In genomic region chr7:112788778-112789343, GRCh38 we compare ENCODE assay signal across 9 cellular contexts. TPM values are rescaled to one million over a fixed set of nuclear protein-coding genes. Genes with fewer than 3 reads are reported as not detected.
DNase-seq lines count a peak whose midpoint lies in the region; ATAC-seq and TF ChIP-seq lines count a peak whose summit lies in the region.
"Had no signal": no experiment of that assay in that cellular context is flagged by ENCODE, and none has a peak within 500 bp of the region (broad histone marks: within the 10 kb centered on the region; RNA-seq: fewer than 3 reads in every experiment).

No MANE protein-coding gene starts in this region.

- H3K27me3 ChIP-seq in lower lobe of right lung (ENCODE audit: low read depth) (no peaks in the 10 kb centered on the region), upper lobe of left lung (no peaks in the 10 kb centered on the region)

- H3K4me3 ChIP-seq in lower lobe of right lung (peak overlapping the region; percentile 82), upper lobe of left lung (peak overlapping the region in 3 of 4 donors; percentile 75 to 77 (median 75))

- H3K4me1 Mint-ChIP-seq in activated naive CD4-positive, alpha-beta T cell treated with anti-CD3 and anti-CD28 coated beads, Interleukin-2, amount 10 ng/mL, durations not matched to agents 7 days and 5 days: peaks cover 29% of the 10 kb centered on the region
- peaks cover 29% of the 10 kb centered on the region for H3K4me1 Mint-ChIP-seq in activated naive CD8-positive, alpha-beta T cell treated with anti-CD3 and anti-CD28 coated beads, Interleukin-2, amount 50 U/mL, for 24 hours

- ATAC-seq in activated naive CD8-positive, alpha-beta T cell treated with anti-CD3 and anti-CD28 coated beads, Interleukin-2, amount 50 U/mL, for 24 hours: no peak
- no peak for ATAC-seq in lower lobe of right lung
- ATAC-seq in upper lobe of left lung (ENCODE audit: low FRiP score in 2 of 2): no peak
- no peak for ATAC-seq in HG03521 (IDR thresholded peaks at IDR 0.05; ENCODE audit: unreplicated experiment)

- H3K9me3 ChIP-seq in lower lobe of right lung (no peaks in the 10 kb centered on the region), upper lobe of left lung (no peaks in the 10 kb centered on the region)

- peaks cover 21% of the 10 kb centered on the region for H3K4me1 ChIP-seq in lower lobe of right lung
- peaks cover 14 to 20% (median 16%) of the 10 kb centered on the region in 4 donors for H3K4me1 ChIP-seq in upper lobe of left lung

- DNase-seq in activated naive CD4-positive, alpha-beta T cell treated with anti-CD3 and anti-CD28 coated beads, Interleukin-2, amount 10 ng/mL, durations not matched to agents 7 days and 5 days: no peak
- no peak for DNase-seq in activated naive CD4-positive, alpha-beta T cell treated with Interleukin-2 at 50 U/mL for 16 hours
- no peak for DNase-seq in activated naive CD8-positive, alpha-beta T cell treated with anti-CD3 and anti-CD28 coated beads, Interleukin-2, amount 50 U/mL, for 24 hours
- DNase-seq in lower lobe of right lung (no peak), upper lobe of left lung (no peak), head of caudate nucleus (no peak), NCI-H187 treated with DMSO at 0.1 percent for 48 hours (lab: John Stamatoyannopoulos, UW) (no peak)
- DNase-seq: stimulated activated CD4-positive, alpha-beta T cell treated with anti-CD3 and anti-CD28 coated beads, Interleukin-12 subunit alpha, Interleukin-12 subunit beta, amount 100 ng/mL, for 4 hours had no signal

- H3K36me3 Mint-ChIP-seq in activated naive CD4-positive, alpha-beta T cell treated with anti-CD3 and anti-CD28 coated beads, Interleukin-2, amount 10 ng/mL, durations not matched to agents 7 days and 5 days: peaks cover 15% of the 10 kb centered on the region
- H3K36me3 Mint-ChIP-seq in activated naive CD8-positive, alpha-beta T cell treated with anti-CD3 and anti-CD28 coated beads, Interleukin-2, amount 50 U/mL, for 24 hours (ENCODE audit: low read depth): peaks cover 19% of the 10 kb centered on the region

- peak overlapping the region; percentile 77 for H3K27ac Mint-ChIP-seq in activated naive CD4-positive, alpha-beta T cell treated with anti-CD3 and anti-CD28 coated beads, Interleukin-2, amount 10 ng/mL, durations not matched to agents 7 days and 5 days
- peak overlapping the region; percentile 90 for H3K27ac Mint-ChIP-seq in activated naive CD8-positive, alpha-beta T cell treated with anti-CD3 and anti-CD28 coated beads, Interleukin-2, amount 50 U/mL, for 24 hours

- TF ChIP-seq CTCF in lower lobe of right lung (IDR thresholded peaks at IDR 0.05): no peak
- no peak for TF ChIP-seq CTCF in upper lobe of left lung (IDR thresholded peaks at IDR 0.05)

- TF ChIP-seq POLR2A in upper lobe of left lung (IDR thresholded peaks at IDR 0.05): no peak

- H3K4me3 Mint-ChIP-seq in activated naive CD4-positive, alpha-beta T cell treated with anti-CD3 and anti-CD28 coated beads, Interleukin-2, amount 10 ng/mL, durations not matched to agents 7 days and 5 days: peak overlapping the region; percentile 93
- peak overlapping the region; percentile 96 for H3K4me3 Mint-ChIP-seq in activated naive CD8-positive, alpha-beta T cell treated with anti-CD3 and anti-CD28 coated beads, Interleukin-2, amount 50 U/mL, for 24 hours

- TF ChIP-seq EP300 in upper lobe of left lung (IDR thresholded peaks at IDR 0.05): no peak

- peaks cover 8% of the 10 kb centered on the region for H3K36me3 ChIP-seq in lower lobe of right lung
- H3K36me3 ChIP-seq in upper lobe of left lung: peaks cover 0 to 8% (median 5%) of the 10 kb centered on the region in 4 donors

- H3K27me3 Mint-ChIP-seq in activated naive CD4-positive, alpha-beta T cell treated with anti-CD3 and anti-CD28 coated beads, Interleukin-2, amount 10 ng/mL, durations not matched to agents 7 days and 5 days: no peaks in the 10 kb centered on the region
- no peaks in the 10 kb centered on the region for H3K27me3 Mint-ChIP-seq in activated naive CD8-positive, alpha-beta T cell treated with anti-CD3 and anti-CD28 coated beads, Interleukin-2, amount 50 U/mL, for 24 hours

- intact Hi-C loops in lower lobe of right lung (cut with DNase I) (no loop called here), head of caudate nucleus (cut with DNase I) (loop anchor here (10.0 kb wide), 1 partner anchor 146 kb away; a partner anchor contains a TSS)

- CTCF ChIA-PET in activated naive CD4-positive, alpha-beta T cell treated with anti-CD3 and anti-CD28 coated beads, Interleukin-2, amount 10 ng/mL, durations not matched to agents 7 days and 5 days (lab: Charles Lee): no interaction called here

- H3K9me3 Mint-ChIP-seq in activated naive CD4-positive, alpha-beta T cell treated with anti-CD3 and anti-CD28 coated beads, Interleukin-2, amount 10 ng/mL, durations not matched to agents 7 days and 5 days: no peaks in the 10 kb centered on the region
- no peaks in the 10 kb centered on the region for H3K9me3 Mint-ChIP-seq in activated naive CD8-positive, alpha-beta T cell treated with anti-CD3 and anti-CD28 coated beads, Interleukin-2, amount 50 U/mL, for 24 hours

- no peak overlapping the region for H3K27ac ChIP-seq in lower lobe of right lung
- H3K27ac ChIP-seq in upper lobe of left lung: peak overlapping the region in 1 of 4 donors; percentile 92

- 81 to 84% methylated on average over 3 of the region's 3 CpGs for WGBS in upper lobe of left lung, 2 donors

RNA-seq across cellular contexts. Expression of gene TMEM168, which starts 1.3 kb away (rescaled TPM):
- total RNA-seq in lower lobe of right lung (24.9 TPM), upper lobe of left lung (10 to 100 TPM in 5 of 6 donors, 1 to 10 TPM in 1; 9.5 to 33.0 (median 20.4) TPM)
